Comparison of ENCODE assay signal across 8 cellular contexts in genomic region chr16:50152386-50152806, GRCh38. TPM values are rescaled to one million over a fixed set of nuclear protein-coding genes. Genes with fewer than 3 reads are reported as not detected.
DNase-seq lines count a peak whose midpoint lies in the region; ATAC-seq, FAIRE-seq and TF ChIP-seq lines count a peak whose summit lies in the region.

No MANE protein-coding gene starts in this region.

- no peaks in the 10 kb centered on the region for H3K36me3 Mint-ChIP-seq in activated CD4-positive, alpha-beta memory T cell treated with anti-CD3 and anti-CD28 coated beads for 36 hours
- H3K36me3 Mint-ChIP-seq in stimulated activated memory B cell treated with anti-CD40 and anti-IgM and Interleukin-4, amounts not matched to agents 10 μg/mL and 1 μg/mL and 100 μg/mL, for 72 hours, result no peaks in the 10 kb centered on the region

- H3K4me3 ChIP-seq in effector memory CD4-positive, alpha-beta T cell (ENCODE audit: insufficient read depth, low read depth, low read length, poor library complexity, severe bottlenecking), result peak overlapping the region; percentile 88
- H3K4me3 ChIP-seq in muscle layer of duodenum (ENCODE audit: low read depth in 1 of 2, low read length in 2 of 2), result peak overlapping the region; percentile 88 to 92

- no peak for TF ChIP-seq CTCF in GM10248 (IDR thresholded peaks at IDR 0.05; ENCODE audit: control extremely low read depth, extremely low read depth, low read depth, missing control alignments)

- POLR2A ChIA-PET in GM10248 (lab: Yijun Ruan, JAX), result interaction anchor here (0.5 to 1.0 kb wide), 2 partner anchors 28 to 31 kb away, joined by 3 to 4 read pairs; no protein-coding TSS in a partner anchor
- POLR2A ChIA-PET in activated CD4-positive, alpha-beta memory T cell treated with anti-CD3 and anti-CD28 coated beads for 36 hours (lab: Charles Lee), result interaction anchor here (1.0 to 1.6 kb wide), 4 partner anchors 9 to 127 kb away, joined by 3 to 9 read pairs (median 6); partner anchors contain the start of gene CNEP1R1

- no peak for TF ChIP-seq POLR2A in H54 (IDR thresholded peaks at IDR 0.05; ENCODE audit: low read depth, low read length)

- H3K4me3 Mint-ChIP-seq in activated CD4-positive, alpha-beta memory T cell treated with anti-CD3 and anti-CD28 coated beads for 36 hours, result peak overlapping the region; percentile 74
- peak overlapping the region; percentile 82 for H3K4me3 Mint-ChIP-seq in stimulated activated memory B cell treated with anti-CD40 and anti-IgM and Interleukin-4, amounts not matched to agents 10 μg/mL and 1 μg/mL and 100 μg/mL, for 72 hours

- intact Hi-C loops in activated CD4-positive, alpha-beta memory T cell treated with anti-CD3 and anti-CD28 coated beads for 36 hours (cut with micrococcal nuclease), result loop anchor here (1.0 to 5.0 kb wide), 7 partner anchors 31 to 1540 kb away; partner anchors contain the start of genes N4BP1 and SNX20

- peaks cover 32% of the 10 kb centered on the region for H3K4me1 Mint-ChIP-seq in activated CD4-positive, alpha-beta memory T cell treated with anti-CD3 and anti-CD28 coated beads for 36 hours (ENCODE audit: low read depth)
- H3K4me1 Mint-ChIP-seq in stimulated activated memory B cell treated with anti-CD40 and anti-IgM and Interleukin-4, amounts not matched to agents 10 μg/mL and 1 μg/mL and 100 μg/mL, for 72 hours, result peaks cover 38% of the 10 kb centered on the region

- H3K27ac ChIP-seq in effector memory CD4-positive, alpha-beta T cell (ENCODE audit: insufficient read depth, low read length, poor library complexity, severe bottlenecking), result peak overlapping the region; percentile 93
- H3K27ac ChIP-seq in muscle layer of duodenum (ENCODE audit: low read length), result peak overlapping the region; percentile 79

- H3K27me3 ChIP-seq in effector memory CD4-positive, alpha-beta T cell (replicated peaks; ENCODE audit: control insufficient read depth, insufficient read depth, low read length, poor library complexity, severe bottlenecking), result no peaks in the 10 kb centered on the region
- no peaks in the 10 kb centered on the region for H3K27me3 ChIP-seq in muscle layer of duodenum (ENCODE audit: low read depth, low read length)

- peaks cover 24% of the 10 kb centered on the region for H3K4me1 ChIP-seq in effector memory CD4-positive, alpha-beta T cell (ENCODE audit: control insufficient read depth, insufficient read depth, low read length, poor library complexity, severe bottlenecking)
- H3K4me1 ChIP-seq in muscle layer of duodenum (ENCODE audit: control insufficient read depth in 1 of 2, insufficient read depth in 2 of 2, low read length in 2 of 2), result peaks cover 3 to 19% of the 10 kb centered on the region in 2 donors

- no peak for FAIRE-seq in H54 (lab: Jason Lieb, UNC)

- H3K27ac Mint-ChIP-seq in activated CD4-positive, alpha-beta memory T cell treated with anti-CD3 and anti-CD28 coated beads for 36 hours, result peak overlapping the region; percentile 91
- H3K27ac Mint-ChIP-seq in stimulated activated memory B cell treated with anti-CD40 and anti-IgM and Interleukin-4, amounts not matched to agents 10 μg/mL and 1 μg/mL and 100 μg/mL, for 72 hours, result peak overlapping the region; percentile 98

- CTCF ChIA-PET in GM10248 (lab: Yijun Ruan, JAX), result interaction anchor here (0.7 to 2.1 kb wide), 9 partner anchors 11 to 127 kb away, joined by 3 to 9 read pairs (median 5); partner anchors contain the start of gene CNEP1R1
- CTCF ChIA-PET in activated CD4-positive, alpha-beta memory T cell treated with anti-CD3 and anti-CD28 coated beads for 36 hours (lab: Charles Lee), result interaction anchor here (0.6 to 2.5 kb wide), 8 partner anchors 44 to 129 kb away, joined by 3 to 21 read pairs (median 3); partner anchors contain the start of genes CNEP1R1 and HEATR3

- H3K9me3 ChIP-seq in effector memory CD4-positive, alpha-beta T cell (ENCODE audit: control insufficient read depth, low read length), result no peaks in the 10 kb centered on the region
- H3K9me3 ChIP-seq in muscle layer of duodenum (ENCODE audit: control insufficient read depth in 1 of 2, low read length in 2 of 2), result no peaks in the 10 kb centered on the region

- no peaks in the 10 kb centered on the region for H3K27me3 Mint-ChIP-seq in activated CD4-positive, alpha-beta memory T cell treated with anti-CD3 and anti-CD28 coated beads for 36 hours
- no peaks in the 10 kb centered on the region for H3K27me3 Mint-ChIP-seq in stimulated activated memory B cell treated with anti-CD40 and anti-IgM and Interleukin-4, amounts not matched to agents 10 μg/mL and 1 μg/mL and 100 μg/mL, for 72 hours

- H3K9me3 Mint-ChIP-seq in activated CD4-positive, alpha-beta memory T cell treated with anti-CD3 and anti-CD28 coated beads for 36 hours, result no peaks in the 10 kb centered on the region
- no peaks in the 10 kb centered on the region for H3K9me3 Mint-ChIP-seq in stimulated activated memory B cell treated with anti-CD40 and anti-IgM and Interleukin-4, amounts not matched to agents 10 μg/mL and 1 μg/mL and 100 μg/mL, for 72 hours

- peak; percentile 80 for DNase-seq in GM10248 (ENCODE audit: extremely low spot score)
- peak; percentile 50 for DNase-seq in H54 (ENCODE audit: insufficient read length, low spot score)
- peak; percentile 46 for DNase-seq in M059J (ENCODE audit: low read depth)
- DNase-seq in activated CD4-positive, alpha-beta memory T cell treated with anti-CD3 and anti-CD28 coated beads for 36 hours, result peak; percentile 91
- DNase-seq in effector memory CD4-positive, alpha-beta T cell, result peak in 2 of 3 donors; percentile 64
- no peak for DNase-seq in NCI-H345 (lab: John Stamatoyannopoulos, UW)

- H3K36me3 ChIP-seq in effector memory CD4-positive, alpha-beta T cell (ENCODE audit: control insufficient read depth, insufficient read depth, low read length), result no peaks in the 10 kb centered on the region
- no peaks in the 10 kb centered on the region for H3K36me3 ChIP-seq in muscle layer of duodenum (ENCODE audit: control insufficient read depth in 1 of 2, insufficient read depth in 2 of 2, low read length in 2 of 2)

- ATAC-seq in stimulated activated memory B cell treated with anti-CD40 and anti-IgM and Interleukin-4, amounts not matched to agents 10 μg/mL and 1 μg/mL and 100 μg/mL, for 72 hours, result peak; percentile 83

RNA-seq across cellular contexts. Expression of gene TENT4B, which starts 0.7 kb away (rescaled TPM):
- total RNA-seq in M059J (2014; rRNA removed; shearing (Covaris generic)), result 7.0 and 10.6 TPM in 2 replicates
- total RNA-seq in activated CD4-positive, alpha-beta memory T cell treated with anti-CD3 and anti-CD28 coated beads for 36 hours, result 10 to 100 TPM; 14.4 to 14.8 TPM
